In the genomic region with DNA sequence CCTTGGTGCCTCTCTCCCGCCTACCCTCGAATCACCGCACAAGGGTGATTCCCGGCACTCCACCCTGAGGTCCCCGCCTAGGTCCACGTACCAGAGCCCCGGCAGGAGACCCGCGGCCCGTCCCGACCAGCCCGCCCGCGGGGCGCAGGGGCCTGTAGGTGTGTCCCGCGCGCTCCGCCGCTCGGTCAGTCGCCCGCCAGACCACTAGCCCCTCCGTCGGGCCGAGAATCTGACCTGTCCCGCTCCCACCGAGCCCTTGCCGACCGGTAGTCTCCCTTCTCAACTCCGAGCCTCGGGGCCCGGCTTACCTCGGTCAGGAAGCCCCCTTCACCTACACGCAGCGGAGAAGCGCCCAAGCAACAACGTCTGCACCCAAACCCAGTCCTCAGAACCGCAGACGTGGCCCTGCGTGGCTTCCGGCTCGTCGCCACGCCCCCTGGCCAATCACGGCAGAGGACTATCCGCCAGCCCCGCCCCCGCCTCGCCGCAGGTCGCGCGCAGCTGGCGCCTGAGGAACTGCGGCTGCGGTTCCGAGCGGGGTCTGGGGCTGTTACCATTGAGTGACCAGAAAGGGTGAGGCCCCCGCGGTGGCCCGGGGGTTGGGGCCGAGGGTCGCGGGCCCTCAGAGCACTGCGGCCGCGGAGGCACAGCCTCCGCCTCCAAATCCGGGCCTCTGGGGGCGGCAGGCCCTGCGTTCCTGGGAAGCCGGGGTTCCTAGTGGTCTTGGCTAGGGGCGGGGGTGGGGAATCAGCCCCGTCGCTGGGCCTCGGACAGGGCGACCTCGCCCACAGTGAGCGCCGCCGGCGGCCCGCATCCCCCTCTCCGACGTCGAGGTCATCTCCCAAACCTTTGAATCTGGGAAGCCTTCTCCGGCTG, we compare ENCODE assay signal across 8 cellular contexts. TPM values are rescaled to one million over a fixed set of nuclear protein-coding genes. Genes with fewer than 3 reads are reported as not detected.
DNase-seq lines count a peak whose midpoint lies in the region; ATAC-seq and TF ChIP-seq lines count a peak whose summit lies in the region.

A gene with protein sequence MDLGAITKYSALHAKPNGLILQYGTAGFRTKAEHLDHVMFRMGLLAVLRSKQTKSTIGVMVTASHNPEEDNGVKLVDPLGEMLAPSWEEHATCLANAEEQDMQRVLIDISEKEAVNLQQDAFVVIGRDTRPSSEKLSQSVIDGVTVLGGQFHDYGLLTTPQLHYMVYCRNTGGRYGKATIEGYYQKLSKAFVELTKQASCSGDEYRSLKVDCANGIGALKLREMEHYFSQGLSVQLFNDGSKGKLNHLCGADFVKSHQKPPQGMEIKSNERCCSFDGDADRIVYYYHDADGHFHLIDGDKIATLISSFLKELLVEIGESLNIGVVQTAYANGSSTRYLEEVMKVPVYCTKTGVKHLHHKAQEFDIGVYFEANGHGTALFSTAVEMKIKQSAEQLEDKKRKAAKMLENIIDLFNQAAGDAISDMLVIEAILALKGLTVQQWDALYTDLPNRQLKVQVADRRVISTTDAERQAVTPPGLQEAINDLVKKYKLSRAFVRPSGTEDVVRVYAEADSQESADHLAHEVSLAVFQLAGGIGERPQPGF (minus strand): TSS at position 395 of the 876 bp plus-strand sequence. CDS start 2,253 bp downstream, outside the sequence.
A gene (plus strand): TSS at position 487 of the 876 bp plus-strand sequence. CDS start 1,095 bp downstream, outside the sequence.

- peak within 1 kb of the TSS; percentile 83 to 97 (median 91) for H3K27ac Mint-ChIP-seq in CD14-positive monocyte

- peaks cover 0 to 8% (median 7%) of the 10 kb centered on the region in 3 donors for H3K27me3 Mint-ChIP-seq in CD14-positive monocyte (ENCODE audit: low read depth in 3 of 3)

- DNase-seq in CD14-positive monocyte (ENCODE audit: low spot score) (peak; percentile 83), NCI-H748 (lab: John Stamatoyannopoulos, UW; ENCODE audit: unreplicated experiment) (peak; percentile 89), dermis blood vessel endothelial cell (peak; percentile 94), right lobe of liver (peak; percentile 93 to 95 (median 94))
- DNase-seq in activated CD4-positive, alpha-beta T cell treated with anti-CD3 and anti-CD28 coated beads, Interleukin-2, amount 50 U/mL, for 48 hours = peak; percentile 87 to 89
- peak; percentile 89 for DNase-seq in stimulated activated CD4-positive, alpha-beta T cell treated with anti-CD3 and anti-CD28 coated beads, Interleukin-4, amount 100 ng/mL, for 24 hours

- peak within 1 kb of the TSS; percentile 97 to 100 for H3K4me3 Mint-ChIP-seq in CD14-positive monocyte

- intact Hi-C loops in CD14-positive monocyte (cut with micrococcal nuclease) = loop anchor here (5.0 to 10.0 kb wide), 2 partner anchors 126 to 948 kb away; a partner anchor contains a TSS
- intact Hi-C loops in right lobe of liver (cut with DNase I) = no loop called here

- peaks cover 0 to 8% (median 0%) of the 10 kb centered on the region in 4 donors for H3K36me3 ChIP-seq in right lobe of liver

- no peaks in the 10 kb centered on the region for H3K27me3 ChIP-seq in right lobe of liver

- H3K4me1 ChIP-seq in right lobe of liver = peaks cover 0 to 29% (median 0%) of the 10 kb centered on the region in 4 donors

- WGBS in right lobe of liver (ENCODE audit: insufficient coverage, low coverage, low lambda C conversion rate, missing lambda C conversion rate) = 0% methylated on average over 14 of the region's 88 CpGs

- H3K4me1 Mint-ChIP-seq in CD14-positive monocyte = peaks cover 19% of the 10 kb centered on the region

- peaks cover 14 to 22% of the 10 kb centered on the region in 2 donors for H3K36me3 Mint-ChIP-seq in CD14-positive monocyte

- H3K9me3 Mint-ChIP-seq in CD14-positive monocyte = no peaks in the 10 kb centered on the region

- ATAC-seq in GM19351 (IDR thresholded peaks at IDR 0.05; ENCODE audit: unreplicated experiment) (peak; percentile 94), HG03469 (IDR thresholded peaks at IDR 0.05; ENCODE audit: unreplicated experiment) (peak; percentile 99), right lobe of liver (peak; percentile 96 to 99 (median 97))

- H3K9me3 ChIP-seq in right lobe of liver = no peaks in the 10 kb centered on the region

- peak within 1 kb of the TSS; percentile 79 to 94 (median 84) for H3K4me3 ChIP-seq in right lobe of liver

- H3K27ac ChIP-seq in right lobe of liver = peak within 1 kb of the TSS; percentile 63 to 86 (median 83)

- TF ChIP-seq CTCF in CD14-positive monocyte (IDR thresholded peaks at IDR 0.05) (no peak), right lobe of liver (IDR thresholded peaks at IDR 0.05) (no peak)

- peak; percentile 93 for TF ChIP-seq POLR2A in right lobe of liver (IDR thresholded peaks at IDR 0.05)

RNA-seq across cellular contexts. Expression of the first gene that starts in this region (rescaled TPM):
- 1 to 10 TPM; 4.0 to 4.8 TPM for polyA plus RNA-seq in CD14-positive monocyte
- total RNA-seq in dermis blood vessel endothelial cell (61.2 and 80.2 TPM in 2 replicates), right lobe of liver (10 to 100 TPM; 23.5 to 52.2 (median 35.0) TPM)

RNA-seq across cellular contexts. Expression of the second gene that starts in this region (rescaled TPM):
- 1 to 10 TPM; 1.1 to 1.2 TPM for polyA plus RNA-seq in CD14-positive monocyte
- total RNA-seq in dermis blood vessel endothelial cell (3.3 and 4.4 TPM in 2 replicates), right lobe of liver (1 to 10 TPM; 1.9 to 3.5 (median 2.5) TPM)

Comparison
In these comparisons a context has a peak if more than half of its experiments do, and no peak if none do; other contexts are left out.
1. Peak in every context shown above with its lines: DNase-seq, ATAC-seq, H3K4me3 ChIP-seq and H3K27ac ChIP-seq.
2. intact Hi-C loops: an anchor here in CD14-positive monocyte (5.0 to 10.0 kb wide); none called in right lobe of liver.